ENCODE assay signal across 10 cellular contexts in genomic region chr18:55268629-55269275, GRCh38.
DNase-seq lines count a peak whose midpoint lies in the region; ATAC-seq, FAIRE-seq and TF ChIP-seq lines count a peak whose summit lies in the region.
"Had no signal": no experiment of that assay in that cellular context is flagged by ENCODE, and none has a peak within 500 bp of the region (broad histone marks: within the 10 kb centered on the region; RNA-seq: fewer than 3 reads in every experiment).

No MANE protein-coding gene starts in this region.

- no peaks in the 10 kb centered on the region for H3K9me3 ChIP-seq in H9 (ENCODE audit: control insufficient read depth, low read depth, low read length)
- H3K9me3 ChIP-seq: BE2C had no signal

- peaks cover 4% of the 10 kb centered on the region; the same call in 1 of the 2 replicates for H3K4me1 ChIP-seq in H9 (ENCODE audit: insufficient read depth, low read length)
- H3K4me1 ChIP-seq: BE2C had no signal

- no peaks in the 10 kb centered on the region for H3K79me1 ChIP-seq in H9 (ENCODE audit: insufficient read depth, low read depth, low read length, poor library complexity, severe bottlenecking)

- H3K27me3 ChIP-seq in H9 (ENCODE audit: insufficient read depth, low read length): no peaks in the 10 kb centered on the region
- H3K27me3 ChIP-seq: BE2C had no signal

- no peak for FAIRE-seq in HTR-8/SVneo (lab: Jason Lieb, UNC)

- ATAC-seq in GM19467 (IDR thresholded peaks at IDR 0.05; ENCODE audit: unreplicated experiment) (peak; percentile 42), HG03097 (IDR thresholded peaks at IDR 0.05; ENCODE audit: low FRiP score, unreplicated experiment) (peak; percentile 31)

- H3K23me2 ChIP-seq in H9 (ENCODE audit: insufficient read length, low read depth, low read length, poor library complexity, severe bottlenecking): no peaks in the 10 kb centered on the region

- H2BK12ac ChIP-seq in H9 (ENCODE audit: insufficient read length, low read depth, low read length): no peak overlapping the region

- no peak overlapping the region for H3K18ac ChIP-seq in H9 (ENCODE audit: insufficient read length, low read depth, low read length)

- TF ChIP-seq CTCF in GM10266 (IDR thresholded peaks at IDR 0.05; ENCODE audit: control insufficient read depth, insufficient read depth, low read depth, missing control alignments): no peak
- TF ChIP-seq CTCF in H9 (conservative IDR thresholded peaks at IDR 0.05): no peak

- no peak overlapping the region for H3K56ac ChIP-seq in H9 (ENCODE audit: insufficient read length, low read depth, low read length)

- H4K91ac ChIP-seq in H9 (ENCODE audit: insufficient read length, low read depth, low read length): no peak overlapping the region

- H2AK5ac ChIP-seq in H9 (ENCODE audit: insufficient read length, low read length): no peak overlapping the region

- no peaks in the 10 kb centered on the region for H4K20me1 ChIP-seq in H9 (ENCODE audit: control insufficient read depth, insufficient read depth, insufficient read length)

- H3K4me3 Mint-ChIP-seq in H9: no peak overlapping the region
- H3K4me3 Mint-ChIP-seq: activated CD4-positive, alpha-beta T cell treated with anti-CD3 and anti-CD28 coated beads, Interleukin-2, amount 10 ng/mL, durations not matched to agents 7 days and 5 days had no signal

- peaks cover 23 to 54% (median 51%) of the 10 kb centered on the region in 3 experiments; a peak in 6 of 7 replicates for H3K36me3 Mint-ChIP-seq in H9 (ENCODE audit: insufficient read depth in 1 of 3, low read depth in 3 of 3)

- H4K5ac ChIP-seq in H9 (ENCODE audit: insufficient read length, low read depth, low read length): no peak overlapping the region

- H3T11ph ChIP-seq in H9 (ENCODE audit: low read length): no peak overlapping the region

- no peak overlapping the region for H3K14ac ChIP-seq in H9 (ENCODE audit: insufficient read depth, low read length)

- H2BK20ac ChIP-seq in H9 (ENCODE audit: low read depth, low read length, poor library complexity, severe bottlenecking): no peak overlapping the region

- no peaks in the 10 kb centered on the region for H3K27me3 Mint-ChIP-seq in H9 (ENCODE audit: low read depth)

- 100% methylated on average over 1 of the region's 5 CpGs for WGBS in H9 (ENCODE audit: extremely low coverage, insufficient read length, low lambda C conversion rate)

- H3K23ac ChIP-seq in H9 (ENCODE audit: insufficient read length, low read depth, low read length): no peak overlapping the region

- H3K4ac ChIP-seq in H9 (ENCODE audit: low read depth, low read length): no peak overlapping the region

- no peak overlapping the region for H3K4me2 ChIP-seq in H9 (ENCODE audit: insufficient read depth, insufficient read length, low read length)

- no peaks in the 10 kb centered on the region for H3K9me3 Mint-ChIP-seq in H9
- H3K9me3 Mint-ChIP-seq: activated CD4-positive, alpha-beta T cell treated with anti-CD3 and anti-CD28 coated beads, Interleukin-2, amount 10 ng/mL, durations not matched to agents 7 days and 5 days had no signal

- H3K79me2 ChIP-seq in H9 (ENCODE audit: insufficient read depth, low read length): no peaks in the 10 kb centered on the region

- H4K8ac ChIP-seq in H9 (replicated peaks; ENCODE audit: insufficient read length, low read depth, low read length): no peak overlapping the region

- no peak overlapping the region for H2BK120ac ChIP-seq in H9 (ENCODE audit: low read depth, low read length, poor library complexity, severe bottlenecking)

- DNase-seq in GM10266 (ENCODE audit: extremely low spot score) (peak; percentile 20), RPMI8226 (peak; percentile 75), cerebellar cortex (ENCODE audit: low spot score) (no peak), AG08396 (ENCODE audit: low spot score) (no peak), HTR-8/SVneo (ENCODE audit: insufficient read length, low spot score) (no peak), H9 (no peak)
- DNase-seq: activated CD4-positive, alpha-beta T cell treated with anti-CD3 and anti-CD28 coated beads, Interleukin-2, amount 10 ng/mL, durations not matched to agents 7 days and 5 days; BE2C had no signal

- no peak overlapping the region for H2BK15ac ChIP-seq in H9 (ENCODE audit: low read depth, low read length)

- no peak overlapping the region for H3K9ac ChIP-seq in H9 (ENCODE audit: extremely low read depth, insufficient read length, low read length)

- H3K27ac Mint-ChIP-seq in H9: peak overlapping the region in 1 of 3 experiments; percentile 19; a peak in 1 of 7 replicates
- H3K27ac Mint-ChIP-seq: activated CD4-positive, alpha-beta T cell treated with anti-CD3 and anti-CD28 coated beads, Interleukin-2, amount 10 ng/mL, durations not matched to agents 7 days and 5 days had no signal

- H2BK5ac ChIP-seq in H9 (ENCODE audit: insufficient read length, low read length): no peak overlapping the region

- no peak overlapping the region for H2AFZ ChIP-seq in H9 (ENCODE audit: low read length)

- H3K4me1 Mint-ChIP-seq in H9: peaks cover 28% of the 10 kb centered on the region in 2 experiments
- H3K4me1 Mint-ChIP-seq: activated CD4-positive, alpha-beta T cell treated with anti-CD3 and anti-CD28 coated beads, Interleukin-2, amount 10 ng/mL, durations not matched to agents 7 days and 5 days had no signal

- H3K27ac ChIP-seq in H9 (ENCODE audit: insufficient read length, low read depth, low read length): no peak overlapping the region

Comparison
In these comparisons a context has a peak if more than half of its experiments do, and no peak if none do; other contexts are left out.
1. DNase-seq: peak in GM10266 (single experiment) and RPMI8226 (single experiment); none in cerebellar cortex (single experiment), AG08396 (single experiment), HTR-8/SVneo (single experiment) and H9 (single experiment).